ENCODE assay signal across 6 cellular contexts in genomic region chr1:155003227-155003765, GRCh38. TPM values are rescaled to one million over a fixed set of nuclear protein-coding genes. Genes with fewer than 3 reads are reported as not detected.
DNase-seq lines count a peak whose midpoint lies in the region; ATAC-seq, FAIRE-seq and TF ChIP-seq lines count a peak whose summit lies in the region.

No MANE protein-coding gene starts in this region.

- peaks cover 5% of the 10 kb centered on the region for H3K9me3 Mint-ChIP-seq in glutamatergic neuron (ENCODE audit: unreplicated experiment)

- TF ChIP-seq POLR2A in GM18505 (IDR thresholded peaks at IDR 0.05; ENCODE audit: borderline replicate concordance, extremely low read depth, insufficient read depth, insufficient read length), result peak; percentile 37
- no peak for TF ChIP-seq POLR2A in testis (IDR thresholded peaks at IDR 0.05)

- H3K36me3 Mint-ChIP-seq in glutamatergic neuron (ENCODE audit: unreplicated experiment), result no peaks in the 10 kb centered on the region

- peak overlapping the region; percentile 34 for H3K27ac Mint-ChIP-seq in glutamatergic neuron (ENCODE audit: unreplicated experiment)

- ATAC-seq in GM18505 (IDR thresholded peaks at IDR 0.05; ENCODE audit: unreplicated experiment), result no peak

- 0 to 1% methylated on average over 24 to 36 of the region's 37 CpGs for whole genome bisulfite sequencing in testis, 2 donors

- peaks cover 10% of the 10 kb centered on the region for H3K4me1 Mint-ChIP-seq in glutamatergic neuron (ENCODE audit: low read depth, unreplicated experiment)

- CTCF ChIA-PET in RWPE1 (lab: Yijun Ruan, JAX), result interaction anchor here (0.6 to 3.2 kb wide), 4 partner anchors 9 to 88 kb away, joined by 3 to 26 read pairs (median 4); partner anchors contain the start of gene FLAD1

- intact Hi-C loops in testis (cut with DNase I; ENCODE audit: low total_unique reads), result no loop called here

- POLR2A ChIA-PET in RWPE1 (lab: Yijun Ruan, JAX; ENCODE audit: low non-redundant PET), result no interaction called here

- no peaks in the 10 kb centered on the region for H3K27me3 ChIP-seq in testis

- H3K27ac ChIP-seq in RWPE1 (peak overlapping the region; percentile 100), testis (peak overlapping the region; percentile 91 to 98)

- no peak for DNase-seq in RWPE1 (ENCODE audit: low spot score)
- DNase-seq in glutamatergic neuron, result no peak
- DNase-seq in testis, result peak; percentile 38
- DNase-seq in NOMO-1 treated with DMSO at 0.1 percent for 48 hours (lab: John Stamatoyannopoulos, UW; ENCODE audit: unreplicated experiment), result no peak
- no peak for DNase-seq in GM19239 (ENCODE audit: insufficient read length, low spot score)

- H3K4me1 ChIP-seq in testis, result peaks cover 31% of the 10 kb centered on the region

- no peak for FAIRE-seq in GM19239 (lab: Jason Lieb, UNC)

- H3K4me3 Mint-ChIP-seq in glutamatergic neuron (ENCODE audit: unreplicated experiment), result peak overlapping the region; percentile 93

- H3K27me3 Mint-ChIP-seq in glutamatergic neuron (ENCODE audit: unreplicated experiment), result peaks cover 12% of the 10 kb centered on the region

- H3K4me3 ChIP-seq in testis, result peak overlapping the region; percentile 77 to 84

- no peaks in the 10 kb centered on the region for H3K36me3 ChIP-seq in testis (ENCODE audit: low read depth, missing control alignments)

- TF ChIP-seq CTCF in RWPE1 (conservative IDR thresholded peaks at IDR 0.05; ENCODE audit: low read depth) (no peak), glutamatergic neuron (IDR thresholded peaks at IDR 0.05; ENCODE audit: partially characterized antibody, unreplicated experiment) (no peak), testis (IDR thresholded peaks at IDR 0.05) (no peak)

- no peaks in the 10 kb centered on the region for H3K9me3 ChIP-seq in testis

RNA-seq across cellular contexts. Expression of gene ZBTB7B, which starts 0.7 kb away (rescaled TPM):
- 8.1 TPM for total RNA-seq in glutamatergic neuron (ENCODE audit: unreplicated experiment)
- 10 to 100 TPM; 21.1 to 22.4 TPM for total RNA-seq in testis
- 18.6 TPM for polyA plus RNA-seq in testis (ENCODE audit: insufficient read depth, low read depth, low replicate concordance)

RNA-seq across cellular contexts. Expression of gene LENEP, which starts 9.9 kb away (rescaled TPM):
- 1.3 TPM for total RNA-seq in glutamatergic neuron (ENCODE audit: unreplicated experiment)
- total RNA-seq in testis, result 1 to 10 TPM in 1 of 2 donors, not detected in 1; 1.1 TPM
- not detected for polyA plus RNA-seq in testis (ENCODE audit: insufficient read depth, low read depth, low replicate concordance)

RNA-seq across cellular contexts. Expression of gene FLAD1, which starts 20.2 kb away (rescaled TPM):
- total RNA-seq in glutamatergic neuron (ENCODE audit: unreplicated experiment) (68.8 TPM), testis (10 to 100 TPM; 26.5 to 35.0 TPM)
- 46.5 TPM for polyA plus RNA-seq in testis (ENCODE audit: insufficient read depth, low read depth, low replicate concordance)

RNA-seq across cellular contexts. Expression of gene CKS1B, which starts 28.8 kb away (rescaled TPM):
- total RNA-seq in glutamatergic neuron (ENCODE audit: unreplicated experiment) (22.8 TPM), testis (10 to 100 TPM; 45.5 to 84.3 TPM)
- 100 TPM for polyA plus RNA-seq in testis (ENCODE audit: insufficient read depth, low read depth, low replicate concordance)

RNA-seq across cellular contexts. Expression of gene DCST2, which starts 30.3 kb away (rescaled TPM):
- total RNA-seq in glutamatergic neuron (ENCODE audit: unreplicated experiment), result 0.64 TPM
- 10 to 100 TPM in 1 of 2 donors, 1 to 10 TPM in 1; 9.9 to 14.4 TPM for total RNA-seq in testis
- 20.4 TPM for polyA plus RNA-seq in testis (ENCODE audit: insufficient read depth, low read depth, low replicate concordance)
